ENCODE assay signal across 32 cellular contexts in genomic region chr4:150369434-150370141, GRCh38.
"Had no signal": no experiment of that assay in that cellular context is flagged by ENCODE, and none has a peak within 500 bp of the region (broad histone marks: within the 10 kb centered on the region; RNA-seq: fewer than 3 reads in every experiment).

No MANE protein-coding gene starts in this region.

- H3K9me3 ChIP-seq: adrenal gland, body of pancreas, colonic mucosa had no signal

- DNase-seq: activated CD4-positive, alpha-beta memory T cell treated with anti-CD3 and anti-CD28 coated beads, Interleukin-2, amount 10 ng/mL, durations not matched to agents 7 days and 5 days; activated CD4-positive, alpha-beta T cell treated with anti-CD3 and anti-CD28 coated beads for 36 hours; activated CD4-positive, alpha-beta T cell treated with anti-CD3 and anti-CD28 coated beads, Interleukin-2, amount 10 ng/mL, durations not matched to agents 7 days and 5 days; activated CD4-positive, alpha-beta T cell treated with anti-CD3 and anti-CD28 coated beads, Interleukin-2, amount 50 U/mL, for 4 hours; activated CD4-positive, CD25-positive, alpha-beta regulatory T cell; activated CD4-positive, CD25-positive, alpha-beta regulatory T cell treated with anti-CD3 and anti-CD28 coated beads, Interleukin-2, amount 50 U/mL, for 72 hours; activated CD8-positive, alpha-beta memory T cell treated with anti-CD3 and anti-CD28 coated beads, Interleukin-2, amount 50 U/mL, for 48 hours; activated effector memory CD4-positive, alpha-beta T cell treated with anti-CD3 and anti-CD28 coated beads, Interleukin-2, amount 50 U/mL, for 16 hours; activated naive CD4-positive, alpha-beta T cell treated with anti-CD3 and anti-CD28 coated beads for 36 hours; activated naive CD8-positive, alpha-beta T cell treated with anti-CD3 and anti-CD28 coated beads for 36 hours; activated naive CD8-positive, alpha-beta T cell treated with anti-CD3 and anti-CD28 coated beads, Interleukin-2, amount 50 U/mL, for 24 hours; activated T-cell treated with anti-CD3 and anti-CD28 coated beads for 4 hours; activated T-cell treated with anti-CD3 and anti-CD28 coated beads, Interleukin-2, amount 50 U/mL, for 24 hours; adrenal gland; amygdala; aorta; body of pancreas; central memory CD4-positive, alpha-beta T cell; cerebellar nuclear complex; colonic mucosa; dorsolateral prefrontal cortex; effector memory CD4-positive, alpha-beta T cell; endodermal cell; foreskin fibroblast; head of caudate nucleus; T-helper 2 cell had no signal

- H3K27ac Mint-ChIP-seq: activated CD4-positive, alpha-beta memory T cell treated with anti-CD3 and anti-CD28 coated beads, Interleukin-2, amount 10 ng/mL, durations not matched to agents 7 days and 5 days; activated CD4-positive, alpha-beta T cell treated with anti-CD3 and anti-CD28 coated beads for 36 hours; activated CD4-positive, alpha-beta T cell treated with anti-CD3 and anti-CD28 coated beads, Interleukin-2, amount 10 ng/mL, durations not matched to agents 7 days and 5 days; activated naive CD4-positive, alpha-beta T cell treated with anti-CD3 and anti-CD28 coated beads for 36 hours; activated naive CD4-positive, alpha-beta T cell treated with anti-CD3 and anti-CD28 coated beads, Interleukin-2, amount 50 U/mL, for 24 hours; activated naive CD8-positive, alpha-beta T cell treated with anti-CD3 and anti-CD28 coated beads for 36 hours; activated naive CD8-positive, alpha-beta T cell treated with anti-CD3 and anti-CD28 coated beads, Interleukin-2, amount 50 U/mL, for 24 hours; activated T-cell treated with anti-CD3 and anti-CD28 coated beads, Interleukin-2, amount 50 U/mL, for 24 hours; activated T-helper 1 cell treated with anti-CD3 and anti-CD28 coated beads, Interleukin-12 subunit alpha, Interleukin-12 subunit beta, Interleukin-2, Interleukin-4 antibody, amounts not matched to agents 30 ng/mL and 10 ng/mL and 1 ng/mL, durations not matched to agents 14 hours and 24 hours and 36 hours; activated T-helper 2 cell treated with anti-CD3 and anti-CD28 coated beads, Interferon-gamma antibody, Interleukin-2, Interleukin-4, amounts not matched to agents 10 μg/mL and 5 μg/mL and 100 μg/mL, durations not matched to agents 14 hours and 24 hours and 36 hours; dendritic cell treated with granulocyte-macrophage colony-stimulating factor and Interleukin-4, amounts not matched to agents 40 ng/mL and 50 ng/mL, for 4 days; endodermal cell had no signal

- H3K27ac ChIP-seq: adrenal gland, body of pancreas, colonic mucosa, dorsolateral prefrontal cortex had no signal

- ATAC-seq: activated CD4-positive, alpha-beta T cell treated with anti-CD3 and anti-CD28 coated beads for 36 hours; activated naive CD8-positive, alpha-beta T cell treated with anti-CD3 and anti-CD28 coated beads, Interleukin-2, amount 50 U/mL, for 24 hours; body of pancreas; esophagus mucosa had no signal

- H3K4me1 ChIP-seq: body of pancreas, colonic mucosa had no signal

- FAIRE-seq: frontal cortex had no signal

- H3K27me3 ChIP-seq: adrenal gland, body of pancreas, colonic mucosa, dorsolateral prefrontal cortex had no signal

- H3K4me3 Mint-ChIP-seq: activated CD4-positive, alpha-beta memory T cell treated with anti-CD3 and anti-CD28 coated beads, Interleukin-2, amount 10 ng/mL, durations not matched to agents 7 days and 5 days; activated CD4-positive, alpha-beta T cell treated with anti-CD3 and anti-CD28 coated beads for 36 hours; activated CD4-positive, alpha-beta T cell treated with anti-CD3 and anti-CD28 coated beads, Interleukin-2, amount 10 ng/mL, durations not matched to agents 7 days and 5 days; activated naive CD4-positive, alpha-beta T cell treated with anti-CD3 and anti-CD28 coated beads for 36 hours; activated naive CD4-positive, alpha-beta T cell treated with anti-CD3 and anti-CD28 coated beads, Interleukin-2, amount 50 U/mL, for 24 hours; activated naive CD8-positive, alpha-beta T cell treated with anti-CD3 and anti-CD28 coated beads for 36 hours; activated naive CD8-positive, alpha-beta T cell treated with anti-CD3 and anti-CD28 coated beads, Interleukin-2, amount 50 U/mL, for 24 hours; activated T-cell treated with anti-CD3 and anti-CD28 coated beads, Interleukin-2, amount 50 U/mL, for 24 hours; activated T-helper 1 cell treated with anti-CD3 and anti-CD28 coated beads, Interleukin-12 subunit alpha, Interleukin-12 subunit beta, Interleukin-2, Interleukin-4 antibody, amounts not matched to agents 30 ng/mL and 10 ng/mL and 1 ng/mL, durations not matched to agents 14 hours and 24 hours and 36 hours; dendritic cell treated with granulocyte-macrophage colony-stimulating factor and Interleukin-4, amounts not matched to agents 40 ng/mL and 50 ng/mL, for 4 days; endodermal cell had no signal

- H3K4me1 Mint-ChIP-seq: activated naive CD4-positive, alpha-beta T cell treated with anti-CD3 and anti-CD28 coated beads, Interleukin-2, amount 50 U/mL, for 24 hours had no signal

- H3K4me3 ChIP-seq: adrenal gland, body of pancreas, colonic mucosa, dorsolateral prefrontal cortex had no signal

- H3K36me3 ChIP-seq: adrenal gland, colonic mucosa had no signal

- H3K27me3 Mint-ChIP-seq: activated CD4-positive, alpha-beta memory T cell treated with anti-CD3 and anti-CD28 coated beads, Interleukin-2, amount 10 ng/mL, durations not matched to agents 7 days and 5 days; activated CD4-positive, alpha-beta T cell treated with anti-CD3 and anti-CD28 coated beads for 36 hours; activated CD4-positive, alpha-beta T cell treated with anti-CD3 and anti-CD28 coated beads, Interleukin-2, amount 10 ng/mL, durations not matched to agents 7 days and 5 days; activated naive CD4-positive, alpha-beta T cell treated with anti-CD3 and anti-CD28 coated beads, Interleukin-2, amount 50 U/mL, for 24 hours; activated naive CD8-positive, alpha-beta T cell treated with anti-CD3 and anti-CD28 coated beads for 36 hours; activated naive CD8-positive, alpha-beta T cell treated with anti-CD3 and anti-CD28 coated beads, Interleukin-2, amount 50 U/mL, for 24 hours; activated T-cell treated with anti-CD3 and anti-CD28 coated beads, Interleukin-2, amount 50 U/mL, for 24 hours; dendritic cell treated with granulocyte-macrophage colony-stimulating factor and Interleukin-4, amounts not matched to agents 40 ng/mL and 50 ng/mL, for 4 days had no signal

- H3K9me3 Mint-ChIP-seq: activated CD4-positive, alpha-beta T cell treated with anti-CD3 and anti-CD28 coated beads, Interleukin-2, amount 10 ng/mL, durations not matched to agents 7 days and 5 days; activated naive CD4-positive, alpha-beta T cell treated with anti-CD3 and anti-CD28 coated beads for 36 hours; activated naive CD4-positive, alpha-beta T cell treated with anti-CD3 and anti-CD28 coated beads, Interleukin-2, amount 50 U/mL, for 24 hours; activated naive CD8-positive, alpha-beta T cell treated with anti-CD3 and anti-CD28 coated beads for 36 hours; activated naive CD8-positive, alpha-beta T cell treated with anti-CD3 and anti-CD28 coated beads, Interleukin-2, amount 50 U/mL, for 24 hours; activated T-cell treated with anti-CD3 and anti-CD28 coated beads, Interleukin-2, amount 50 U/mL, for 24 hours; activated T-helper 1 cell treated with anti-CD3 and anti-CD28 coated beads, Interleukin-12 subunit alpha, Interleukin-12 subunit beta, Interleukin-2, Interleukin-4 antibody, amounts not matched to agents 30 ng/mL and 10 ng/mL and 1 ng/mL, durations not matched to agents 14 hours and 24 hours and 36 hours; dendritic cell treated with granulocyte-macrophage colony-stimulating factor and Interleukin-4, amounts not matched to agents 40 ng/mL and 50 ng/mL, for 4 days; endodermal cell had no signal
